In genomic region chr5:33439905-33440481, GRCh38 we compare ENCODE assay signal across 8 cellular contexts. TPM values are rescaled to one million over a fixed set of nuclear protein-coding genes. Genes with fewer than 3 reads are reported as not detected.
DNase-seq lines count a peak whose midpoint lies in the region; ATAC-seq and TF ChIP-seq lines count a peak whose summit lies in the region.

No MANE protein-coding gene starts in this region.

- TF ChIP-seq CTCF in PC-9 (conservative IDR thresholded peaks at IDR 0.05) (no peak), gastroesophageal sphincter (IDR thresholded peaks at IDR 0.05) (peak in 1 of 4 experiments; percentile 5)

- H3K36me3 ChIP-seq in PC-9 (ENCODE audit: low read depth) (peaks cover 25% of the 10 kb centered on the region), gastroesophageal sphincter (no peaks in the 10 kb centered on the region), subcutaneous abdominal adipose tissue (ENCODE audit: control insufficient read depth in 5 of 5, insufficient read depth in 5 of 5, low read length in 5 of 5) (no peaks in the 10 kb centered on the region)

- peaks cover 21% of the 10 kb centered on the region for H3F3A ChIP-seq in PC-9 (ENCODE audit: insufficient read depth, low read depth)

- TF ChIP-seq EP300 in gastroesophageal sphincter (IDR thresholded peaks at IDR 0.05): no peak

- peak overlapping the region; percentile 96 for H3K4me2 ChIP-seq in PC-9

- H3K9me2 ChIP-seq in PC-9 (ENCODE audit: insufficient read depth): no peaks in the 10 kb centered on the region

- no peaks in the 10 kb centered on the region; the same call in 1 of the 2 replicates for H3K9me3 ChIP-seq in PC-9 (ENCODE audit: insufficient read depth, low read depth)
- H3K9me3 ChIP-seq in gastroesophageal sphincter: no peaks in the 10 kb centered on the region
- no peaks in the 10 kb centered on the region for H3K9me3 ChIP-seq in subcutaneous abdominal adipose tissue (ENCODE audit: control insufficient read depth in 5 of 5, low read length in 5 of 5)

- TF ChIP-seq POLR2A in gastroesophageal sphincter (IDR thresholded peaks at IDR 0.05): no peak

- peaks cover 66% of the 10 kb centered on the region for H3K79me2 ChIP-seq in PC-9 (ENCODE audit: low read depth)

- POLR2A ChIA-PET in PC-9 (lab: Charles Lee; ENCODE audit: unreplicated experiment): interaction anchor here (0.6 to 1.0 kb wide), 7 partner anchors 18 to 1522 kb away, joined by 3 to 8 read pairs (median 4); no protein-coding TSS in a partner anchor

- H3K9ac ChIP-seq in subcutaneous abdominal adipose tissue (ENCODE audit: low read length in 5 of 5): peak overlapping the region; percentile 75 to 92 (median 87)

- BruUV-seq in PC-9 (replicated peaks; lab: Mats Ljungman, UMichigan): TSS peak; percentile 53

- H3K4me1 ChIP-seq in PC-9 (replicated peaks; ENCODE audit: insufficient read depth) (peaks cover 31% of the 10 kb centered on the region), gastroesophageal sphincter (peaks cover 5 to 54% (median 6%) of the 10 kb centered on the region in 3 donors), subcutaneous abdominal adipose tissue (ENCODE audit: control insufficient read depth in 5 of 5, insufficient read depth in 5 of 5, low read length in 5 of 5) (peaks cover 14 to 28% (median 26%) of the 10 kb centered on the region in 5 donors)

- in situ Hi-C loops in KBM-7 (cut with MboI; ENCODE audit: low pct_unique_long_range_greater_than_20kb, low sequenced_read_pairs): no loop called here

- H3K27ac ChIP-seq in PC-9: peak overlapping the region; percentile 95
- peak overlapping the region; percentile 92 to 96 (median 96) for H3K27ac ChIP-seq in gastroesophageal sphincter
- H3K27ac ChIP-seq in subcutaneous abdominal adipose tissue (ENCODE audit: low read depth, low read length): peak overlapping the region; percentile 98

- H2AFZ ChIP-seq in PC-9: peak overlapping the region; percentile 97

- peak; percentile 32 for DNase-seq in NCI-H1092 treated with DMSO at 0.1 percent for 48 hours (lab: John Stamatoyannopoulos, UW)
- no peak for DNase-seq in NCI-H1092 (lab: John Stamatoyannopoulos, UW)
- DNase-seq in PC-9: no peak
- DNase-seq in KBM-7: no peak
- DNase-seq in DMS153 treated with DMSO at 0.1 percent for 48 hours (lab: John Stamatoyannopoulos, UW; ENCODE audit: unreplicated experiment): no peak

- 0 to 10% methylated on average over 16 to 18 of the region's 18 CpGs for WGBS in gastroesophageal sphincter (ENCODE audit: low coverage in 1 of 2), 2 donors

- no peak for ATAC-seq in gastroesophageal sphincter
- no peak for ATAC-seq in GM21528 (IDR thresholded peaks at IDR 0.05; ENCODE audit: low FRiP score, unreplicated experiment)

- CTCF ChIA-PET in PC-9 (lab: Charles Lee): interaction anchor here (0.6 to 1.8 kb wide), 4 partner anchors 504 to 1246 kb away, joined by 3 to 14 read pairs (median 7); no protein-coding TSS in a partner anchor

- H3K4me3 ChIP-seq in PC-9 (peak overlapping the region; percentile 88), gastroesophageal sphincter (peak overlapping the region; percentile 79 to 98), subcutaneous abdominal adipose tissue (ENCODE audit: low read depth in 1 of 5, low read length in 5 of 5) (peak overlapping the region; percentile 66 to 95 (median 91))

- peaks cover 34% of the 10 kb centered on the region for H4K20me1 ChIP-seq in PC-9 (ENCODE audit: insufficient read depth)

- H3K27me3 ChIP-seq in PC-9 (ENCODE audit: insufficient read depth, low read depth) (no peaks in the 10 kb centered on the region), gastroesophageal sphincter (no peaks in the 10 kb centered on the region), subcutaneous abdominal adipose tissue (ENCODE audit: control insufficient read depth in 5 of 5, insufficient read depth in 4 of 5, low read length in 5 of 5) (no peaks in the 10 kb centered on the region)

- intact Hi-C loops in PC-9 (cut with micrococcal nuclease; ENCODE audit: unreplicated experiment): loop anchor here (1.0 to 5.0 kb wide), 7 partner anchors 207 to 1475 kb away; partner anchors contain the start of genes AMACR, BRIX1 and RAD1

RNA-seq across cellular contexts. Expression of gene TARS1, which starts 0.8 kb away (rescaled TPM):
- total RNA-seq in PC-9 (2021): 477 and 584 TPM in 2 replicates
- total RNA-seq in gastroesophageal sphincter: 100 to 1,000 TPM in 1 of 4 donors, 10 to 100 TPM in 3; 79.9 to 118 (median 86.7) TPM
